ENCODE assay signal across 25 cellular contexts in genomic region chr5:420632-421286, GRCh38. TPM values are rescaled to one million over a fixed set of nuclear protein-coding genes. Genes with fewer than 3 reads are reported as not detected.
A peak's percentile ranks its signal among the peaks of the same experiment; 100 is the strongest.
DNase-seq lines count a peak whose midpoint lies in the region; ATAC-seq, FAIRE-seq and TF ChIP-seq lines count a peak whose summit lies in the region.
"Had no signal": no experiment of that assay in that cellular context is flagged by ENCODE, and none has a peak within 500 bp of the region (broad histone marks: within the 10 kb centered on the region; RNA-seq: fewer than 3 reads in every experiment).

No MANE protein-coding gene starts in this region.

- no peak overlapping the region for H4K8ac ChIP-seq in neuronal stem cell (ENCODE audit: low read depth, low read length)

- H3K14ac ChIP-seq in neuronal stem cell (ENCODE audit: low read length): peak overlapping the region; percentile 44

- H3K27me3 ChIP-seq in neuronal stem cell (ENCODE audit: control insufficient read depth in 3 of 3, insufficient read depth in 3 of 3, low read depth in 1 of 3, low read length in 3 of 3): no peaks in the 10 kb centered on the region
- no peaks in the 10 kb centered on the region for H3K27me3 ChIP-seq in upper lobe of right lung
- H3K27me3 ChIP-seq: adrenal gland had no signal

- intact Hi-C loops in cardiac septum (cut with DNase I) (no loop called here), left ventricle myocardium superior (cut with micrococcal nuclease) (no loop called here), upper lobe of right lung (cut with DNase I) (no loop called here)

- H3K23ac ChIP-seq in neuronal stem cell (ENCODE audit: low read depth, low read length, poor library complexity): no peak overlapping the region

- H3K18ac ChIP-seq in neuronal stem cell (ENCODE audit: low read length): peak overlapping the region; percentile 34

- peak overlapping the region; percentile 30 for H4K91ac ChIP-seq in neuronal stem cell (ENCODE audit: low read depth, low read length, poor library complexity)

- peak overlapping the region; percentile 61 for H2BK15ac ChIP-seq in neuronal stem cell (ENCODE audit: low read length)

- H2BK120ac ChIP-seq in neuronal stem cell (ENCODE audit: low read depth, low read length): no peak overlapping the region

- H3K27me3 Mint-ChIP-seq in activated T-helper 17 cell treated with anti-CD3 and anti-CD28 coated beads, Interleukin-2, amount 50 U/mL, for 72 hours: no peaks in the 10 kb centered on the region
- H3K27me3 Mint-ChIP-seq: B cell; stimulated activated naive CD8-positive, alpha-beta T cell treated with anti-CD3 and anti-CD28 coated beads, Interleukin-15, Interleukin-2, amounts not matched to agents 100 ng/mL and 50 ng/mL, for 24 hours had no signal

- no peaks in the 10 kb centered on the region for H3K79me1 ChIP-seq in neuronal stem cell (ENCODE audit: low read depth, low read length)

- peak overlapping the region; percentile 30 for H3K27ac Mint-ChIP-seq in activated T-helper 17 cell treated with anti-CD3 and anti-CD28 coated beads, Interleukin-2, amount 50 U/mL, for 72 hours
- no peak overlapping the region for H3K27ac Mint-ChIP-seq in stimulated activated effector memory CD8-positive, alpha-beta T cell treated with anti-CD3 and anti-CD28 coated beads, Interleukin-12 subunit alpha, Interleukin-12 subunit beta, amount 100 ng/mL, for 72 hours
- H3K27ac Mint-ChIP-seq: B cell; CD8-positive, alpha-beta T cell; stimulated activated naive CD8-positive, alpha-beta T cell treated with anti-CD3 and anti-CD28 coated beads, Interleukin-15, Interleukin-2, amounts not matched to agents 100 ng/mL and 50 ng/mL, for 24 hours had no signal

- H3K27ac ChIP-seq in neuronal stem cell (replicated peaks; ENCODE audit: low read length): no peak overlapping the region
- H3K27ac ChIP-seq in upper lobe of right lung: no peak overlapping the region
- H3K27ac ChIP-seq: adrenal gland, GM23248 had no signal

- no peak overlapping the region for H3K4ac ChIP-seq in neuronal stem cell (ENCODE audit: low read length)

- TF ChIP-seq CTCF in upper lobe of right lung (IDR thresholded peaks at IDR 0.05): no peak

- no CpG with 5 or more reads among the region's 52 CpGs for WGBS in neuronal stem cell (ENCODE audit: extremely low coverage in 2 of 2, insufficient read length in 2 of 2, insufficient replicate concordance in 1 of 2), 2 donors

- peaks cover 20% of the 10 kb centered on the region for H3K36me3 Mint-ChIP-seq in activated T-helper 17 cell treated with anti-CD3 and anti-CD28 coated beads, Interleukin-2, amount 50 U/mL, for 72 hours (ENCODE audit: low read depth)
- H3K36me3 Mint-ChIP-seq in stimulated activated effector memory CD8-positive, alpha-beta T cell treated with anti-CD3 and anti-CD28 coated beads, Interleukin-12 subunit alpha, Interleukin-12 subunit beta, amount 100 ng/mL, for 72 hours: peaks cover 9% of the 10 kb centered on the region
- H3K36me3 Mint-ChIP-seq: brain; CD8-positive, alpha-beta T cell had no signal

- DNase-seq in cardiac septum (ENCODE audit: low spot score) (peak; percentile 67), left ventricle myocardium superior (no peak), neuronal stem cell (ENCODE audit: low spot score) (no peak), upper lobe of right lung (peak; percentile 52), GM19239 (ENCODE audit: insufficient read length, low spot score) (no peak)
- DNase-seq in stimulated activated effector memory CD8-positive, alpha-beta T cell treated with anti-CD3 and anti-CD28 coated beads, Interleukin-12 subunit alpha, Interleukin-12 subunit beta, amount 100 ng/mL, for 72 hours (ENCODE audit: low spot score in 2 of 2): no peak
- DNase-seq: activated T-cell treated with anti-CD3 and anti-CD28 coated beads, Interleukin-2, amount 50 U/mL, for 1 hour; adrenal gland; CD8-positive, alpha-beta T cell; effector CD8-positive, alpha-beta T cell; EL; glutamatergic neuron; GM23248; NCI-H1092; NCI-H187; NCI-H526; right cardiac atrium; SIG-M5; stimulated activated CD4-positive, alpha-beta T cell treated with anti-CD3 and anti-CD28 coated beads, Interleukin-4, amount 100 ng/mL, for 24 hours had no signal

- H2AK5ac ChIP-seq in neuronal stem cell (ENCODE audit: low read depth, low read length): peak overlapping the region; percentile 60

- no peaks in the 10 kb centered on the region for H3K9me3 Mint-ChIP-seq in activated T-helper 17 cell treated with anti-CD3 and anti-CD28 coated beads, Interleukin-2, amount 50 U/mL, for 72 hours
- H3K9me3 Mint-ChIP-seq in stimulated activated effector memory CD8-positive, alpha-beta T cell treated with anti-CD3 and anti-CD28 coated beads, Interleukin-12 subunit alpha, Interleukin-12 subunit beta, amount 100 ng/mL, for 72 hours: no peaks in the 10 kb centered on the region
- H3K9me3 Mint-ChIP-seq: brain; CD8-positive, alpha-beta T cell; stimulated activated naive CD8-positive, alpha-beta T cell treated with anti-CD3 and anti-CD28 coated beads, Interleukin-15, Interleukin-2, amounts not matched to agents 100 ng/mL and 50 ng/mL, for 24 hours had no signal

- H3K4me1 ChIP-seq in neuronal stem cell (ENCODE audit: control insufficient read depth in 2 of 2, insufficient read depth in 1 of 2, low read depth in 1 of 2, low read length in 2 of 2): peaks cover 10 to 13% of the 10 kb centered on the region in 2 donors
- peaks cover 4% of the 10 kb centered on the region for H3K4me1 ChIP-seq in upper lobe of right lung

- H3K4me1 Mint-ChIP-seq in activated T-helper 17 cell treated with anti-CD3 and anti-CD28 coated beads, Interleukin-2, amount 50 U/mL, for 72 hours: peaks cover 6% of the 10 kb centered on the region
- peaks cover 36% of the 10 kb centered on the region for H3K4me1 Mint-ChIP-seq in stimulated activated effector memory CD8-positive, alpha-beta T cell treated with anti-CD3 and anti-CD28 coated beads, Interleukin-12 subunit alpha, Interleukin-12 subunit beta, amount 100 ng/mL, for 72 hours

- peak overlapping the region; percentile 31 for H3K9ac ChIP-seq in neuronal stem cell (ENCODE audit: low read depth, low read length, poor library complexity)
- H3K9ac ChIP-seq: GM23248 had no signal

- no peak overlapping the region for H2BK12ac ChIP-seq in neuronal stem cell (ENCODE audit: low read length)

- no peak overlapping the region for H3K4me3 Mint-ChIP-seq in activated T-helper 17 cell treated with anti-CD3 and anti-CD28 coated beads, Interleukin-2, amount 50 U/mL, for 72 hours
- no peak overlapping the region for H3K4me3 Mint-ChIP-seq in stimulated activated effector memory CD8-positive, alpha-beta T cell treated with anti-CD3 and anti-CD28 coated beads, Interleukin-12 subunit alpha, Interleukin-12 subunit beta, amount 100 ng/mL, for 72 hours
- H3K4me3 Mint-ChIP-seq: B cell; brain; CD8-positive, alpha-beta T cell; stimulated activated naive CD8-positive, alpha-beta T cell treated with anti-CD3 and anti-CD28 coated beads, Interleukin-15, Interleukin-2, amounts not matched to agents 100 ng/mL and 50 ng/mL, for 24 hours had no signal

- no peak overlapping the region for H2BK5ac ChIP-seq in neuronal stem cell (ENCODE audit: low read length)

- H3K36me3 ChIP-seq in neuronal stem cell (replicated peaks in 1 of 2; ENCODE audit: control insufficient read depth in 2 of 2, insufficient read depth in 2 of 2, low read length in 2 of 2) (no peaks in the 10 kb centered on the region), upper lobe of right lung (no peaks in the 10 kb centered on the region)
- H3K36me3 ChIP-seq: adrenal gland had no signal

- H3K9me3 ChIP-seq in neuronal stem cell (replicated peaks in 1 of 2; ENCODE audit: control insufficient read depth in 2 of 2, insufficient read depth in 1 of 2, low read depth in 1 of 2, low read length in 2 of 2) (peaks cover 0 to 3% of the 10 kb centered on the region in 2 donors), upper lobe of right lung (no peaks in the 10 kb centered on the region)
- H3K9me3 ChIP-seq: adrenal gland had no signal

- FAIRE-seq in GM19239 (lab: Jason Lieb, UNC): no peak
- FAIRE-seq: keratinocyte had no signal

- H3K4me2 ChIP-seq in neuronal stem cell (ENCODE audit: insufficient read depth, low read length, poor library complexity, severe bottlenecking): no peak overlapping the region

- H3K4me3 ChIP-seq in neuronal stem cell (ENCODE audit: low read length in 2 of 2) (no peak overlapping the region), upper lobe of right lung (no peak overlapping the region)
- H3K4me3 ChIP-seq: adrenal gland, GM23248 had no signal

- ATAC-seq in left ventricle myocardium superior (no peak), upper lobe of right lung (no peak), HG02870 (IDR thresholded peaks at IDR 0.05; ENCODE audit: unreplicated experiment) (no peak)
- no peak for ATAC-seq in activated T-helper 17 cell treated with anti-CD3 and anti-CD28 coated beads, Interleukin-2, amount 50 U/mL, for 72 hours (replicated peaks)
- no peak for ATAC-seq in stimulated activated effector memory CD8-positive, alpha-beta T cell treated with anti-CD3 and anti-CD28 coated beads, Interleukin-12 subunit alpha, Interleukin-12 subunit beta, amount 100 ng/mL, for 72 hours
- ATAC-seq: CD8-positive, alpha-beta T cell had no signal

- H2AFZ ChIP-seq in neuronal stem cell (ENCODE audit: low read length): no peak overlapping the region
- H2AFZ ChIP-seq: GM23248 had no signal

RNA-seq across cellular contexts. Expression of gene EXOC3, which starts 22.2 kb away (rescaled TPM):
- total RNA-seq in cardiac septum: 42.9 TPM
- 49.1 TPM for total RNA-seq in left ventricle myocardium superior
- total RNA-seq in activated T-helper 17 cell treated with anti-CD3 and anti-CD28 coated beads, Interleukin-2, amount 50 U/mL, for 72 hours: 10 to 100 TPM; 78.3 to 93.6 TPM
- polyA plus RNA-seq in neuronal stem cell (2013, experiment 1 of 2): 18.9 TPM
- polyA plus RNA-seq in neuronal stem cell (2013, experiment 2 of 2): 18.7 TPM
- total RNA-seq in upper lobe of right lung: 59.5 TPM

Comparison
In these comparisons a context has a peak if more than half of its experiments do, and no peak if none do; other contexts are left out.
1. DNase-seq: peak in cardiac septum (single experiment) and upper lobe of right lung (single experiment); none in left ventricle myocardium superior (single experiment), neuronal stem cell (single experiment), stimulated activated effector memory CD8-positive, alpha-beta T cell treated with anti-CD3 and anti-CD28 coated beads, Interleukin-12 subunit alpha, Interleukin-12 subunit beta, amount 100 ng/mL, for 72 hours (0 of 2) and GM19239 (single experiment).